In genomic region chr2:30446602-30447148, GRCh38 we compare ENCODE assay signal across 8 cellular contexts.
DNase-seq lines count a peak whose midpoint lies in the region; ATAC-seq and TF ChIP-seq lines count a peak whose summit lies in the region.

No MANE protein-coding gene starts in this region.

- H3K36me3 ChIP-seq in tibial artery = no peaks in the 10 kb centered on the region

- DNase-seq in amniotic epithelial cell (ENCODE audit: low read depth) = peak; percentile 8
- peak; percentile 37 for DNase-seq in left kidney (ENCODE audit: low read depth, low spot score)
- DNase-seq in tibial artery = no peak
- DNase-seq in HuH-7.5 (ENCODE audit: low spot score) = no peak
- no peak for DNase-seq in stimulated activated CD4-positive, alpha-beta T cell treated with anti-CD3 and anti-CD28 coated beads, Interleukin-4, amount 100 ng/mL, for 24 hours

- H3K9me3 ChIP-seq in tibial artery = no peaks in the 10 kb centered on the region

- H3K4me1 ChIP-seq in tibial artery = peaks cover 0 to 22% (median 8%) of the 10 kb centered on the region in 4 donors

- intact Hi-C loops in tibial artery (cut with DNase I; ENCODE audit: low total_unique reads) = no loop called here

- no peak for TF ChIP-seq CTCF in tibial artery (IDR thresholded peaks at IDR 0.05)

- H3K27me3 ChIP-seq in tibial artery = no peaks in the 10 kb centered on the region

- peak overlapping the region; percentile 79 to 84 for H3K27ac ChIP-seq in tibial artery

- peak overlapping the region; percentile 86 to 98 for H3K4me3 ChIP-seq in tibial artery

- ATAC-seq in GM18511 (IDR thresholded peaks at IDR 0.05; ENCODE audit: unreplicated experiment) (peak; percentile 8), HG03571 (IDR thresholded peaks at IDR 0.05; ENCODE audit: unreplicated experiment) (peak; percentile 14), GM19023 (IDR thresholded peaks at IDR 0.05; ENCODE audit: unreplicated experiment) (no peak)

Comparison
In these comparisons a context has a peak if more than half of its experiments do, and no peak if none do; other contexts are left out.
1. DNase-seq: peak in amniotic epithelial cell (single experiment) and left kidney (single experiment); none in tibial artery (0 of 2), HuH-7.5 (single experiment) and stimulated activated CD4-positive, alpha-beta T cell treated with anti-CD3 and anti-CD28 coated beads, Interleukin-4, amount 100 ng/mL, for 24 hours (single experiment).